8 cellular contexts compared by ENCODE assay signal in genomic region chr3:152323834-152324233, GRCh38. TPM values are rescaled to one million over a fixed set of nuclear protein-coding genes. Genes with fewer than 3 reads are reported as not detected.
DNase-seq lines count a peak whose midpoint lies in the region; ATAC-seq, FAIRE-seq and TF ChIP-seq lines count a peak whose summit lies in the region.

No MANE protein-coding gene starts in this region.

- H3K27me3 ChIP-seq in GM06990 (replicated peaks; ENCODE audit: control insufficient read depth, insufficient read depth, low read length) (no peaks in the 10 kb centered on the region), endothelial cell of umbilical vein (ENCODE audit: control insufficient read depth in 2 of 2, insufficient read depth in 2 of 2, low read length in 2 of 2) (no peaks in the 10 kb centered on the region)

- POLR2A ChIA-PET in endothelial cell of umbilical vein (lab: Charles Lee): no interaction called here

- peak overlapping the region; percentile 61 for H3K4me2 ChIP-seq in endothelial cell of umbilical vein (ENCODE audit: insufficient read depth, low read length)

- H3K9me1 ChIP-seq in endothelial cell of umbilical vein (replicated peaks; ENCODE audit: control insufficient read depth, extremely low read depth, insufficient read depth, low read length): no peaks in the 10 kb centered on the region

- TF ChIP-seq POLR2A in endothelial cell of umbilical vein (IDR thresholded peaks at IDR 0.05; ENCODE audit: low read depth, low read length): no peak

- dilution Hi-C loops in endothelial cell of umbilical vein (cut with MboI; ENCODE audit: extremely low pct_ligation_motif_present, low sequenced_read_pairs): no loop called here

- H3K36me3 ChIP-seq in GM06990 (ENCODE audit: control insufficient read depth, insufficient read depth, low read length) (no peaks in the 10 kb centered on the region; the same call in 1 of the 2 replicates), endothelial cell of umbilical vein (ENCODE audit: control insufficient read depth in 2 of 2, extremely low read depth in 1 of 2, insufficient read depth in 2 of 2, low read length in 2 of 2) (no peaks in the 10 kb centered on the region)

- CTCF ChIA-PET in endothelial cell of umbilical vein (lab: Charles Lee): interaction anchor here (0.8 kb wide), 1 partner anchor 19 kb away, joined by 3 read pairs; no protein-coding TSS in a partner anchor

- H3K9me3 ChIP-seq in endothelial cell of umbilical vein (replicated peaks; ENCODE audit: control insufficient read depth, insufficient read depth, low read length): no peaks in the 10 kb centered on the region

- H3K4me3 ChIP-seq in GM06990 (replicated peaks; ENCODE audit: low read depth, low read length): no peak overlapping the region
- H3K4me3 ChIP-seq in endothelial cell of umbilical vein (replicated peaks in 1 of 3; ENCODE audit: insufficient read depth in 1 of 3, low read depth in 1 of 3, low read length in 3 of 3): peak overlapping the region in 1 of 3 experiments; percentile 5

- no TSS peak for BruUV-seq in endothelial cell of umbilical vein (replicated peaks; lab: Mats Ljungman, UMichigan)

- peak; percentile 79 for ATAC-seq in GM19452 (IDR thresholded peaks at IDR 0.05; ENCODE audit: unreplicated experiment)
- peak; percentile 84 for ATAC-seq in HG03342 (IDR thresholded peaks at IDR 0.05; ENCODE audit: unreplicated experiment)

- H3K27ac ChIP-seq in endothelial cell of umbilical vein (ENCODE audit: insufficient read depth, low read depth, low read length): peak overlapping the region; percentile 12

- H2AFZ ChIP-seq in endothelial cell of umbilical vein (ENCODE audit: low read depth, low read length): no peak overlapping the region

- peak; percentile 30 for DNase-seq in GM06990 (ENCODE audit: extremely low read depth, insufficient read length)
- DNase-seq in endothelial cell of umbilical vein (ENCODE audit: low read depth, low spot score): peak; percentile 60
- no peak for DNase-seq in A172 (ENCODE audit: low spot score)
- no peak for DNase-seq in DMS153 (lab: John Stamatoyannopoulos, UW)
- DNase-seq in SKM-1 treated with dmso at 0.1 percent for 144 hours (lab: John Stamatoyannopoulos, UW; ENCODE audit: unreplicated experiment): no peak
- DNase-seq in NCI-H187 treated with DMSO at 0.1 percent for 48 hours (lab: John Stamatoyannopoulos, UW): no peak

- intact Hi-C loops in endothelial cell of umbilical vein (cut with micrococcal nuclease): no loop called here

- no peaks in the 10 kb centered on the region for H4K20me1 ChIP-seq in endothelial cell of umbilical vein (replicated peaks; ENCODE audit: control insufficient read depth, extremely low read depth, insufficient read depth, low read length)

- no peak overlapping the region for H3K9ac ChIP-seq in endothelial cell of umbilical vein (replicated peaks; ENCODE audit: extremely low read depth, insufficient read depth, low read length)

- H3K79me2 ChIP-seq in endothelial cell of umbilical vein (ENCODE audit: control insufficient read depth, insufficient read depth, low read length): peaks cover 83% of the 10 kb centered on the region

- peaks cover 88% of the 10 kb centered on the region for H3K4me1 ChIP-seq in endothelial cell of umbilical vein (ENCODE audit: control insufficient read depth, extremely low read depth, insufficient read depth, low read length)

- no peak for TF ChIP-seq CTCF in GM06990 (IDR thresholded peaks at IDR 0.05; ENCODE audit: insufficient read depth, low read length, poor library complexity, severe bottlenecking)
- TF ChIP-seq CTCF in endothelial cell of umbilical vein (IDR thresholded peaks at IDR 0.05; ENCODE audit: extremely low read depth in 1 of 2, insufficient read depth in 1 of 2, low read depth in 1 of 2, low read length in 2 of 2): no peak

- FAIRE-seq in endothelial cell of umbilical vein (lab: Jason Lieb, UNC): no peak

TF ChIP-seq in endothelial cell of umbilical vein, 7 proteins besides CTCF, POLR2A, EP300 and RAD21:
- TF ChIP-seq MYC (IDR thresholded peaks at IDR 0.05; ENCODE audit: low read depth, low read length) (no peak), POLR2AphosphoS5 (IDR thresholded peaks at IDR 0.05; ENCODE audit: insufficient read depth, low read depth, low read length) (no peak), GATA2 (IDR thresholded peaks at IDR 0.05; ENCODE audit: insufficient read depth, insufficient read length, low read depth, low read length) (no peak), EZH2 (IDR thresholded peaks at IDR 0.05; ENCODE audit: borderline replicate concordance, low read depth, low read length, severe bottlenecking) (no peak), MAX (IDR thresholded peaks at IDR 0.05; ENCODE audit: insufficient read depth, insufficient read length) (no peak), JUN (IDR thresholded peaks at IDR 0.05; ENCODE audit: borderline replicate concordance, insufficient read depth, insufficient read length, low read depth) (no peak), FOS (IDR thresholded peaks at IDR 0.05; ENCODE audit: borderline replicate concordance, insufficient read depth, low read length) (no peak)

RNA-seq across cellular contexts. Expression of gene MBNL1, which starts 55.1 kb away (rescaled TPM):
- 362 and 385 TPM in 2 replicates for total RNA-seq in endothelial cell of umbilical vein
- polyA plus RNA-seq in endothelial cell of umbilical vein: 151 and 179 TPM in 2 replicates
- polyA plus RNA-seq in endothelial cell of umbilical vein (2011; cell fraction: cytosol; rRNA removed): 158 and 192 TPM in 2 replicates
- polyA plus RNA-seq in endothelial cell of umbilical vein (2011; cell fraction: nucleus; rRNA removed): 245 and 296 TPM in 2 replicates
- polyA plus RNA-seq in endothelial cell of umbilical vein (2012): 100 and 148 TPM in 2 replicates
- 604 and 704 TPM in 2 replicates for polyA minus RNA-seq in endothelial cell of umbilical vein
- 107 TPM for polyA minus RNA-seq in endothelial cell of umbilical vein (2011; cell fraction: cytosol; rRNA and poly(A)+ RNA removed)
- polyA minus RNA-seq in endothelial cell of umbilical vein (2011; cell fraction: nucleus; rRNA and poly(A)+ RNA removed): 897 and 1,083 TPM in 2 replicates
- total RNA-seq in A172 (2014; rRNA removed; shearing (Covaris generic)): 137 and 161 TPM in 2 replicates

Comparison
In these comparisons a context has a peak if more than half of its experiments do, and no peak if none do; other contexts are left out.
1. DNase-seq: peak in GM06990 (single experiment) and endothelial cell of umbilical vein (single experiment); none in A172 (single experiment), DMS153 (single experiment), SKM-1 treated with dmso at 0.1 percent for 144 hours (single experiment) and NCI-H187 treated with DMSO at 0.1 percent for 48 hours (single experiment).